In genomic region chr9:38001430-38001829, GRCh38 we compare ENCODE assay signal across 18 cellular contexts.
"Had no signal": no experiment of that assay in that cellular context is flagged by ENCODE, and none has a peak within 500 bp of the region (broad histone marks: within the 10 kb centered on the region; RNA-seq: fewer than 3 reads in every experiment).

No MANE protein-coding gene starts in this region.

- H3K27ac ChIP-seq: colonic mucosa, heart left ventricle, tibial artery, upper lobe of right lung had no signal

- H3K27me3 ChIP-seq: colonic mucosa, heart left ventricle, tibial artery, upper lobe of right lung had no signal

- H3K9me3 ChIP-seq: colonic mucosa, heart left ventricle, mucosa of descending colon, tibial artery, upper lobe of right lung had no signal

- H3K4me3 ChIP-seq: colonic mucosa, heart left ventricle, mucosa of descending colon, tibial artery, upper lobe of right lung had no signal

- H3K4me1 ChIP-seq: colonic mucosa had no signal

- DNase-seq: cerebellar nuclear complex; colonic mucosa; dermis blood vessel endothelial cell; effector CD4-positive, alpha-beta T cell; heart left ventricle; hippocampal formation; kidney glomerular epithelial cell; mammary epithelial cell; mucosa of descending colon; right cardiac atrium; small intestine; stimulated activated CD4-positive, alpha-beta T cell treated with anti-CD3 and anti-CD28 coated beads, Interleukin-12 subunit alpha, Interleukin-12 subunit beta, amount 100 ng/mL, for 4 hours; stimulated activated CD4-positive, alpha-beta T cell treated with anti-CD3 and anti-CD28 coated beads, Interleukin-2, amount 100 ng/mL, for 48 hours; stimulated activated naive CD8-positive, alpha-beta T cell treated with anti-CD3 and anti-CD28 coated beads, Interleukin-15, Interleukin-2, amounts not matched to agents 100 U/mL and 50 U/mL, for 24 hours; tibial artery; upper lobe of right lung had no signal

- ATAC-seq: esophagus mucosa; heart left ventricle; mucosa of descending colon; naive thymus-derived CD8-positive, alpha-beta T cell; right cardiac atrium; stimulated activated naive CD8-positive, alpha-beta T cell treated with anti-CD3 and anti-CD28 coated beads, Interleukin-15, Interleukin-2, amounts not matched to agents 100 U/mL and 50 U/mL, for 24 hours; upper lobe of right lung had no signal

- H3K9me3 Mint-ChIP-seq: naive thymus-derived CD8-positive, alpha-beta T cell had no signal

- H3K4me3 Mint-ChIP-seq: naive thymus-derived CD8-positive, alpha-beta T cell had no signal

- H3K36me3 Mint-ChIP-seq: naive thymus-derived CD8-positive, alpha-beta T cell had no signal

- H3K36me3 ChIP-seq: colonic mucosa, upper lobe of right lung had no signal
